ENCODE assay signal across 8 cellular contexts in the genomic region with DNA sequence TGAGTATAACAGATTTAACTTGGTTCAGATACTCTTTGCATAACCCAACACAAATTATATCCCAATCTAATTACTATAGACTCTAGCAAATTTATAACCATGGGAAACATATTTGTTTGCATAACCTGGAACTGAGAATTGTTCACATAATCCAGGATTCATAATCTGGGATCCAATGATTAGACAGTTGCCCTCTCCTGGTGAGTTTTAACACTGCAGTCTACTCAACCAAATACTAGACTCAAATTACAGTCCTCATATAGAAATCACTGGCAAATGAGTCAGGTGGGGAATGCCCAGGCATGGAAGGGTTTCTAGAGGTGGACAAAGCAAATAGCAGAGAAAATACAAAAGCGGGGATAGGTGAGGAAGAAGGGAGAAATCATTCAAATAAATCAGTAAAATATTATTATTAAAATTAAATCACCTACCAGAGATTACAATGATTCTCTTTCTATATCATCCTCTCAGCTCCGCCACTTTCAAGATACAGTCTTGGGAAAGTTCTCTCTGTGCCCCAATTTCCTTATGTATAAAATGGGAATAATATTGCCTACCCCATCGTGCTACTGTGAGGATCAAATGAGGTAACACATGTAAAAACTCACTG. TPM values are rescaled to one million over a fixed set of nuclear protein-coding genes. Genes with fewer than 3 reads are reported as not detected.
DNase-seq lines count a peak whose midpoint lies in the region; ATAC-seq and TF ChIP-seq lines count a peak whose summit lies in the region.

No MANE protein-coding gene starts in this region.

- TF ChIP-seq CTCF in GM13976 (IDR thresholded peaks at IDR 0.05; ENCODE audit: borderline replicate concordance, control extremely low read depth, extremely low read depth, insufficient read depth, missing control alignments) (peak; percentile 47), gastroesophageal sphincter (IDR thresholded peaks at IDR 0.05) (peak; percentile 39 to 65 (median 62)), psoas muscle (IDR thresholded peaks at IDR 0.05) (peak; percentile 59)

- no peak overlapping the region for H3K27ac Mint-ChIP-seq in CD4-positive, CD25-positive, alpha-beta regulatory T cell

- no peak for TF ChIP-seq POLR2A in gastroesophageal sphincter (IDR thresholded peaks at IDR 0.05)

- peak in 2 of 3 donors; percentile 28 to 45 for DNase-seq in CD4-positive, CD25-positive, alpha-beta regulatory T cell
- DNase-seq in GM13976 (ENCODE audit: low spot score) (peak; percentile 39), NCI-H1694 (lab: John Stamatoyannopoulos, UW) (peak; percentile 59), psoas muscle (no peak), UCSD-AML1 (lab: John Stamatoyannopoulos, UW; ENCODE audit: unreplicated experiment) (no peak)
- DNase-seq in activated CD4-positive, alpha-beta T cell treated with anti-CD3 and anti-CD28 coated beads for 4 hours, result peak; percentile 39 to 53

- no peaks in the 10 kb centered on the region for H3K36me3 Mint-ChIP-seq in CD4-positive, CD25-positive, alpha-beta regulatory T cell

- in situ Hi-C loops in GM13976 (cut with MboI; ENCODE audit: low sequenced_read_pairs, unreplicated experiment), result no loop called here

- H3K27me3 Mint-ChIP-seq in CD4-positive, CD25-positive, alpha-beta regulatory T cell, result no peaks in the 10 kb centered on the region

- no peaks in the 10 kb centered on the region for H3K27me3 ChIP-seq in CD4-positive, CD25-positive, alpha-beta regulatory T cell (ENCODE audit: control insufficient read depth, insufficient read depth, low read length)
- H3K27me3 ChIP-seq in gastroesophageal sphincter (no peaks in the 10 kb centered on the region), psoas muscle (ENCODE audit: insufficient read depth in 3 of 3, low read length in 2 of 3) (no peaks in the 10 kb centered on the region)

- intact Hi-C loops in psoas muscle (cut with DNase I), result no loop called here

- no peak overlapping the region for H3K4me3 ChIP-seq in CD4-positive, CD25-positive, alpha-beta regulatory T cell (ENCODE audit: low read depth, low read length)
- H3K4me3 ChIP-seq in gastroesophageal sphincter (no peak overlapping the region), psoas muscle (no peak overlapping the region)

- H3K9me3 Mint-ChIP-seq in CD4-positive, CD25-positive, alpha-beta regulatory T cell, result no peaks in the 10 kb centered on the region

- 66 to 72% methylated on average over 3 of the region's 3 CpGs for WGBS in gastroesophageal sphincter (ENCODE audit: low coverage in 1 of 2), 2 donors
- 70 to 74% (median 71%) methylated on average over 3 of the region's 3 CpGs for WGBS in psoas muscle, 3 donors

- H3K27ac ChIP-seq in CD4-positive, CD25-positive, alpha-beta regulatory T cell (ENCODE audit: insufficient read depth, low read length, poor library complexity, severe bottlenecking), result no peak overlapping the region
- H3K27ac ChIP-seq in gastroesophageal sphincter (no peak overlapping the region), psoas muscle (no peak overlapping the region)

- H3K36me3 ChIP-seq in CD4-positive, CD25-positive, alpha-beta regulatory T cell (ENCODE audit: control insufficient read depth, insufficient read depth, low read length), result peaks cover 3% of the 10 kb centered on the region
- H3K36me3 ChIP-seq in gastroesophageal sphincter (no peaks in the 10 kb centered on the region), psoas muscle (ENCODE audit: insufficient read depth in 1 of 2, low read depth in 1 of 2) (no peaks in the 10 kb centered on the region)

- ATAC-seq in CD4-positive, CD25-positive, alpha-beta regulatory T cell (ENCODE audit: low read depth in 2 of 2), result peak; percentile 50 to 52
- ATAC-seq in gastroesophageal sphincter (no peak), psoas muscle (peak in 3 of 4 donors; percentile 63 to 76 (median 69)), GM18909 (IDR thresholded peaks at IDR 0.05; ENCODE audit: poor library complexity, unreplicated experiment) (no peak)

- H3K4me1 ChIP-seq in CD4-positive, CD25-positive, alpha-beta regulatory T cell (ENCODE audit: control insufficient read depth, insufficient read depth, low read length, poor library complexity, severe bottlenecking), result peaks cover 13% of the 10 kb centered on the region
- H3K4me1 ChIP-seq in gastroesophageal sphincter (no peaks in the 10 kb centered on the region), psoas muscle (no peaks in the 10 kb centered on the region)

- H3K4me3 Mint-ChIP-seq in CD4-positive, CD25-positive, alpha-beta regulatory T cell, result peak overlapping the region in 1 of 4 donors; percentile 2

- TF ChIP-seq EP300 in gastroesophageal sphincter (IDR thresholded peaks at IDR 0.05), result no peak

- H3K4me1 Mint-ChIP-seq in CD4-positive, CD25-positive, alpha-beta regulatory T cell, result peaks cover 31 to 67% (median 54%) of the 10 kb centered on the region in 4 donors

- H3K9me3 ChIP-seq in CD4-positive, CD25-positive, alpha-beta regulatory T cell (ENCODE audit: control insufficient read depth in 2 of 2, low read length in 2 of 2), result no peaks in the 10 kb centered on the region
- H3K9me3 ChIP-seq in gastroesophageal sphincter, result no peaks in the 10 kb centered on the region
- H3K9me3 ChIP-seq in psoas muscle, result no peaks in the 10 kb centered on the region

RNA-seq across cellular contexts. Expression of gene GCH1, which starts 9.4 kb away (rescaled TPM):
- 53.9 TPM for total RNA-seq in CD4-positive, CD25-positive, alpha-beta regulatory T cell
- 10 to 100 TPM; 41.8 to 63.0 (median 45.8) TPM for polyA plus RNA-seq in CD4-positive, CD25-positive, alpha-beta regulatory T cell
- total RNA-seq in gastroesophageal sphincter (1 to 10 TPM; 2.2 to 5.0 (median 3.7) TPM), psoas muscle (1 to 10 TPM in 3 of 4 donors, under 1 TPM in 1; 0.65 to 1.4 (median 1.2) TPM)
- 1 to 10 TPM in 2 of 3 donors, under 1 TPM in 1; 0.91 to 1.2 (median 1.0) TPM for polyA plus RNA-seq in psoas muscle

Comparison
In these comparisons a context has a peak if more than half of its experiments do, and no peak if none do; other contexts are left out.
1. ATAC-seq: peak in CD4-positive, CD25-positive, alpha-beta regulatory T cell (2 of 2) and psoas muscle (3 of 4); none in gastroesophageal sphincter (single experiment) and GM18909 (single experiment).
2. DNase-seq: peak in CD4-positive, CD25-positive, alpha-beta regulatory T cell (2 of 3), GM13976 (single experiment), NCI-H1694 (single experiment) and activated CD4-positive, alpha-beta T cell treated with anti-CD3 and anti-CD28 coated beads for 4 hours (2 of 2); none in psoas muscle (0 of 2) and UCSD-AML1 (single experiment).
3. Peak in every context shown above with its lines, with median percentiles within 50 percentile points of each other: CTCF ChIP-seq.